Comparison of ENCODE assay signal across 8 cellular contexts in the genomic region with DNA sequence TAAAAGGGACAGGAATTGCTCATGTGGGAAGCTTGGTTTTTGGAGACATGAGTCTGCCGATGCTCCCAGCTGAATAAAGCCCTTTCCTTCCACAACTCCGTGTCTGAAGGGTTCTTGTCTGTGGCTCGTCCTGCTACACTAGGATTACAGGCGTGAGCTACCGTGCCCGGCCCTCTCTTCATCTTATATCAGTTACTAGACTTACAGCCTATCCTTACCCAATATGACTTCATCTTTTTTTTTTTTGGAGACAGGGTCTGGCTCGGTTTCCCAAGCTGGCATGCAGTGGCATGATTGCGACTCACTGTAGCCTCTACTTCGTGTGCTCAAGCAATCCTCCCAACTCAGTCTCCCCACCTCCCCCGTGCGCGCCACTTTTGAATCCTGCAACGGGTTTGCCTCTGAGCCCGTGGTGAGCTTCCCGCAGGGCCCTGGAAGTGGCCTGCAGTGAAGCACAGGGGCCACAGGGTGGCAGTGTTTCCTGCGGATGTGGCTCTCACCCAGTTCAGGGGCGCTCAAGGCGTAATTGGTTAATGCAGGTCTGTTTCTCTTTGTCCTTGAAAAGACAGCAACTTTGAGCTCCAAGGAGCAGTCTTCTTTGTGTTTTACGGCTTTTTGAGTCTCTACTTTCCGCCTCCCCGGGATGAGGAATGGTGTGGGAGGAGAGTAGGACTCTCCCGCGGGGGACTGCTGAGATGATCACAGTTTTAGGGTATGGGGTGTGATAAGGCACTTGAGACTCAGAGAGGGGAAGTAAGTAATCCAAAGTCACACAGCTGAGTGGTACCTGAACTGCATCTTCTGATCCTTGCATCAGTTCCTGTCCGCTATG. TPM values are rescaled to one million over a fixed set of nuclear protein-coding genes. Genes with fewer than 3 reads are reported as not detected.
DNase-seq lines count a peak whose midpoint lies in the region; ATAC-seq and TF ChIP-seq lines count a peak whose summit lies in the region.

No MANE protein-coding gene starts in this region.

- H3K4me1 ChIP-seq in IMR-90 (ENCODE audit: control insufficient read depth, insufficient read depth, low read length) (no peaks in the 10 kb centered on the region), thyroid gland (peaks cover 0 to 3% of the 10 kb centered on the region in 2 donors)

- no peak overlapping the region for H4K91ac ChIP-seq in IMR-90 (ENCODE audit: insufficient read depth, low read depth, low read length)

- H3K9ac ChIP-seq in IMR-90 (ENCODE audit: low read depth, low read length), result no peak overlapping the region

- POLR2A ChIA-PET in IMR-90 (lab: Charles Lee; ENCODE audit: unreplicated experiment), result no interaction called here

- TF ChIP-seq POLR2A in IMR-90 (IDR thresholded peaks at IDR 0.05; ENCODE audit: low read depth, low read length) (no peak), thyroid gland (IDR thresholded peaks at IDR 0.05) (no peak)

- H3K9me1 ChIP-seq in IMR-90 (ENCODE audit: insufficient read depth, low read length), result no peaks in the 10 kb centered on the region

- CTCF ChIA-PET in IMR-90 (lab: Yijun Ruan, JAX), result interaction anchor here (0.5 to 4.0 kb wide), 23 partner anchors 9 to 781 kb away, joined by 3 to 76 read pairs (median 3); no protein-coding TSS in a partner anchor

- no peak overlapping the region for H4K8ac ChIP-seq in IMR-90 (ENCODE audit: low read depth in 2 of 2, low read length in 2 of 2)

- H2BK15ac ChIP-seq in IMR-90 (ENCODE audit: low read depth, low read length), result no peak overlapping the region

- BruUV-seq in IMR-90 (replicated peaks; lab: Mats Ljungman, UMichigan), result no TSS peak

- H3K36me3 ChIP-seq in IMR-90 (ENCODE audit: control insufficient read depth, insufficient read depth, low read length), result no peaks in the 10 kb centered on the region
- no peaks in the 10 kb centered on the region for H3K36me3 ChIP-seq in thyroid gland

- in situ Hi-C loops in GM13976 (cut with MboI; ENCODE audit: low sequenced_read_pairs, unreplicated experiment), result loop anchor here (10.0 kb wide), 1 partner anchor 397 kb away; no protein-coding TSS in a partner anchor
- in situ Hi-C loops in IMR-90 (cut with MboI; ENCODE audit: low sequenced_read_pairs), result loop anchor here (5.0 to 10.0 kb wide), 2 partner anchors 397 to 475 kb away; no protein-coding TSS in a partner anchor

- no peaks in the 10 kb centered on the region for H3K9me3 ChIP-seq in IMR-90 (ENCODE audit: control insufficient read depth, insufficient read depth, low read length)
- H3K9me3 ChIP-seq in thyroid gland, result no peaks in the 10 kb centered on the region

- no peak overlapping the region for H2AK9ac ChIP-seq in IMR-90 (replicated peaks; ENCODE audit: low read depth, low read length, poor library complexity)

- no peaks in the 10 kb centered on the region for H3K9me3 Mint-ChIP-seq in activated T-helper 17 cell treated with anti-CD3 and anti-CD28 coated beads, Interleukin-2, amount 50 U/mL, for 72 hours

- H3K4me3 ChIP-seq in IMR-90 (ENCODE audit: insufficient read depth, low read depth, low read length) (no peak overlapping the region), thyroid gland (replicated peaks in 1 of 3) (no peak overlapping the region)

- H3K4ac ChIP-seq in IMR-90 (ENCODE audit: low read depth, low read length), result no peak overlapping the region

- no peak overlapping the region for H2BK20ac ChIP-seq in IMR-90 (ENCODE audit: low read depth, low read length)

- H3K27me3 Mint-ChIP-seq in activated T-helper 17 cell treated with anti-CD3 and anti-CD28 coated beads, Interleukin-2, amount 50 U/mL, for 72 hours, result peaks cover 15% of the 10 kb centered on the region

- no peaks in the 10 kb centered on the region for H3K4me1 Mint-ChIP-seq in activated T-helper 17 cell treated with anti-CD3 and anti-CD28 coated beads, Interleukin-2, amount 50 U/mL, for 72 hours

- H4K20me1 ChIP-seq in IMR-90 (ENCODE audit: insufficient read depth, low read length), result no peaks in the 10 kb centered on the region

- no peak overlapping the region for H3K18ac ChIP-seq in IMR-90 (ENCODE audit: low read depth, low read length)

- no peak overlapping the region; the same call in 1 of the 2 replicates for H4K5ac ChIP-seq in IMR-90 (ENCODE audit: low read depth, low read length)

- H3K23ac ChIP-seq in IMR-90 (ENCODE audit: low read depth, low read length), result no peak overlapping the region

- dilution Hi-C loops in IMR-90 (cut with HindIII; ENCODE audit: low sequenced_read_pairs, unreplicated experiment), result no loop called here

- no peak overlapping the region for H3K27ac Mint-ChIP-seq in activated T-helper 17 cell treated with anti-CD3 and anti-CD28 coated beads, Interleukin-2, amount 50 U/mL, for 72 hours

- H3K36me3 Mint-ChIP-seq in activated T-helper 17 cell treated with anti-CD3 and anti-CD28 coated beads, Interleukin-2, amount 50 U/mL, for 72 hours (ENCODE audit: low read depth), result no peaks in the 10 kb centered on the region

- peak overlapping the region; percentile 56 for H3K4me3 Mint-ChIP-seq in activated T-helper 17 cell treated with anti-CD3 and anti-CD28 coated beads, Interleukin-2, amount 50 U/mL, for 72 hours

- peak overlapping the region; percentile 64 for H2AFZ ChIP-seq in IMR-90 (replicated peaks; ENCODE audit: low read length, poor library complexity)

- no peak overlapping the region for H3K27ac ChIP-seq in IMR-90 (ENCODE audit: insufficient read depth, low read length)
- H3K27ac ChIP-seq in thyroid gland, result no peak overlapping the region

- no peak overlapping the region for H2BK120ac ChIP-seq in IMR-90 (ENCODE audit: low read depth, low read length)

- H3K79me1 ChIP-seq in IMR-90 (ENCODE audit: low read depth in 1 of 2, low read length in 2 of 2), result no peaks in the 10 kb centered on the region

- intact Hi-C loops in IMR-90 (cut with micrococcal nuclease) (loop anchor here (1.0 kb wide), 2 partner anchors 393 to 478 kb away; no protein-coding TSS in a partner anchor), thyroid gland (cut with DNase I) (loop anchor here (10.0 kb wide), 1 partner anchor 477 kb away; no protein-coding TSS in a partner anchor)

- TF ChIP-seq RAD21 in IMR-90 (IDR thresholded peaks at IDR 0.05; ENCODE audit: low read length), result peak; percentile 93

- H2BK5ac ChIP-seq in IMR-90 (ENCODE audit: low read depth, low read length, poor library complexity, severe bottlenecking), result no peak overlapping the region

- H2AK5ac ChIP-seq in IMR-90 (ENCODE audit: low read depth, low read length), result no peak overlapping the region

- H3K56ac ChIP-seq in IMR-90 (ENCODE audit: extremely low read depth, insufficient read depth, low read length), result no peak overlapping the region

- peaks cover 2% of the 10 kb centered on the region; the same call in 1 of the 2 replicates for H3K27me3 ChIP-seq in IMR-90 (ENCODE audit: control insufficient read depth, insufficient read depth, low read length)
- H3K27me3 ChIP-seq in thyroid gland, result no peaks in the 10 kb centered on the region

- H3K14ac ChIP-seq in IMR-90 (replicated peaks; ENCODE audit: low read depth, low read length), result no peak overlapping the region

- WGBS in IMR-90 (ENCODE audit: extremely low coverage in 2 of 2, insufficient read length in 1 of 2), 2 experiments, result 9% methylated on average over 5 of the region's 24 CpGs; no CpG with 5 or more reads in 1 of the 2 experiments
- whole genome bisulfite sequencing in thyroid gland, 2 donors, result 21 to 23% methylated on average over 24 of the region's 24 CpGs

- ATAC-seq in IMR-90 (ENCODE audit: low read depth) (peak; percentile 100), omental fat pad (ENCODE audit: low FRiP score) (peak; percentile 75)
- ATAC-seq in activated T-helper 17 cell treated with anti-CD3 and anti-CD28 coated beads, Interleukin-2, amount 50 U/mL, for 72 hours (replicated peaks), result peak; percentile 89

- DNase-seq in 8988T, result peak; percentile 50
- DNase-seq in GM13976 (ENCODE audit: low spot score), result peak; percentile 75
- peak; percentile 64 for DNase-seq in IMR-90
- peak; percentile 55 for DNase-seq in RPMI7951 (ENCODE audit: low read depth)
- DNase-seq in fibroblast of the conjunctiva (ENCODE audit: low read depth), result peak; percentile 43
- no peak for DNase-seq in omental fat pad (ENCODE audit: low spot score)
- DNase-seq in thyroid gland, result peak; percentile 59 to 63

- H3K4me2 ChIP-seq in IMR-90 (ENCODE audit: low read depth, low read length), result peak overlapping the region; percentile 52; the same call in 1 of the 2 replicates

- peak; percentile 93 for TF ChIP-seq CTCF in GM13976 (IDR thresholded peaks at IDR 0.05; ENCODE audit: borderline replicate concordance, control extremely low read depth, extremely low read depth, insufficient read depth, missing control alignments)
- peak; percentile 95 for TF ChIP-seq CTCF in IMR-90 (conservative IDR thresholded peaks at IDR 0.05; ENCODE audit: low read depth, low read length)
- peak in 1 of 3 donors; percentile 26 for TF ChIP-seq CTCF in omental fat pad (IDR thresholded peaks at IDR 0.05)
- TF ChIP-seq CTCF in thyroid gland (IDR thresholded peaks at IDR 0.05), result peak; percentile 83 to 97 (median 86)

TF ChIP-seq in IMR-90, 13 proteins besides CTCF, POLR2A, EP300 and RAD21:
- TF ChIP-seq RCOR1 (IDR thresholded peaks at IDR 0.05; ENCODE audit: insufficient replicate concordance, low read length) (no peak), SMC3 (IDR thresholded peaks at IDR 0.05; ENCODE audit: low read depth, low read length) (peak; percentile 92), MXI1 (IDR thresholded peaks at IDR 0.05; ENCODE audit: borderline replicate concordance, low read depth, low read length) (no peak), MAFK (IDR thresholded peaks at IDR 0.05; ENCODE audit: low read depth, low read length) (no peak), MAZ (IDR thresholded peaks at IDR 0.05; ENCODE audit: borderline replicate concordance, low read depth, low read length) (no peak), RFX5 (IDR thresholded peaks at IDR 0.05; ENCODE audit: low read depth, low read length) (no peak)

RNA-seq across cellular contexts. Expression of a gene that starts 22.7 kb away (rescaled TPM):
- total RNA-seq in IMR-90 (2012; rRNA removed) (2.2 and 2.5 TPM in 2 replicates), omental fat pad (10 to 100 TPM; 15.4 to 36.3 (median 30.7) TPM), thyroid gland (10 to 100 TPM; 19.9 to 34.1 (median 27.7) TPM)
- 6.8 and 8.5 TPM in 2 replicates for polyA plus RNA-seq in IMR-90 (2012; rRNA removed)
- polyA plus RNA-seq in IMR-90 (2012; cell fraction: cytosol; rRNA removed), result 3.7 and 19.8 TPM in 2 replicates
- polyA plus RNA-seq in IMR-90 (2012; cell fraction: nucleus; rRNA removed; ENCODE audit: low replicate concordance), result 7.0 and 7.6 TPM in 2 replicates
- total RNA-seq in RPMI7951 (2014; rRNA removed; shearing (Covaris generic)), result 1.2 and 1.6 TPM in 2 replicates
- total RNA-seq in activated T-helper 17 cell treated with anti-CD3 and anti-CD28 coated beads, Interleukin-2, amount 50 U/mL, for 72 hours, result not detected
